In the genomic region with DNA sequence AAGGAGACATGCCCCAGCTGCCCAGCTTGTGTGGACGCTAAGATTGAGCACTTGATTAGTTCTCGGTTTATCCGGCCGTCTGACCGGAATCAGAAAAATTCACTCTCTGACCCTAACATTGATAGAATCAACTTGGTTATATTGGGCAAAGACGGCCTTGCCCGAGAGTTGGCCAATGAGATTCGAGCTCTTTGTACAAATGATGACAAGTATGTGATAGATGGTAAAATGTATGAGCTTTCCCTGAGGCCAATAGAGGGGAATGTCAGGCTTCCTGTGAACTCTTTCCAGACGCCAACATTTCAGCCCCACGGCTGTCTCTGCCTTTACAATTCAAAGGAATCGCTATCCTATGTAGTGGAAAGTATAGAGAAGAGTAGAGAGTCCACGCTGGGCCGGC, we compare ENCODE assay signal across 1 cellular context.
TF ChIP-seq lines count a peak whose summit lies in the region.

No MANE protein-coding gene starts in this region.

TF ChIP-seq in WTC11, 78 proteins besides CTCF, POLR2A, EP300 and RAD21 (continued from another document):
- TF ChIP-seq, protein P1, sequence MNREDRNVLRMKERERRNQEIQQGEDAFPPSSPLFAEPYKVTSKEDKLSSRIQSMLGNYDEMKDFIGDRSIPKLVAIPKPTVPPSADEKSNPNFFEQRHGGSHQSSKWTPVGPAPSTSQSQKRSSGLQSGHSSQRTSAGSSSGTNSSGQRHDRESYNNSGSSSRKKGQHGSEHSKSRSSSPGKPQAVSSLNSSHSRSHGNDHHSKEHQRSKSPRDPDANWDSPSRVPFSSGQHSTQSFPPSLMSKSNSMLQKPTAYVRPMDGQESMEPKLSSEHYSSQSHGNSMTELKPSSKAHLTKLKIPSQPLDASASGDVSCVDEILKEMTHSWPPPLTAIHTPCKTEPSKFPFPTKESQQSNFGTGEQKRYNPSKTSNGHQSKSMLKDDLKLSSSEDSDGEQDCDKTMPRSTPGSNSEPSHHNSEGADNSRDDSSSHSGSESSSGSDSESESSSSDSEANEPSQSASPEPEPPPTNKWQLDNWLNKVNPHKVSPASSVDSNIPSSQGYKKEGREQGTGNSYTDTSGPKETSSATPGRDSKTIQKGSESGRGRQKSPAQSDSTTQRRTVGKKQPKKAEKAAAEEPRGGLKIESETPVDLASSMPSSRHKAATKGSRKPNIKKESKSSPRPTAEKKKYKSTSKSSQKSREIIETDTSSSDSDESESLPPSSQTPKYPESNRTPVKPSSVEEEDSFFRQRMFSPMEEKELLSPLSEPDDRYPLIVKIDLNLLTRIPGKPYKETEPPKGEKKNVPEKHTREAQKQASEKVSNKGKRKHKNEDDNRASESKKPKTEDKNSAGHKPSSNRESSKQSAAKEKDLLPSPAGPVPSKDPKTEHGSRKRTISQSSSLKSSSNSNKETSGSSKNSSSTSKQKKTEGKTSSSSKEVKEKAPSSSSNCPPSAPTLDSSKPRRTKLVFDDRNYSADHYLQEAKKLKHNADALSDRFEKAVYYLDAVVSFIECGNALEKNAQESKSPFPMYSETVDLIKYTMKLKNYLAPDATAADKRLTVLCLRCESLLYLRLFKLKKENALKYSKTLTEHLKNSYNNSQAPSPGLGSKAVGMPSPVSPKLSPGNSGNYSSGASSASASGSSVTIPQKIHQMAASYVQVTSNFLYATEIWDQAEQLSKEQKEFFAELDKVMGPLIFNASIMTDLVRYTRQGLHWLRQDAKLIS (CRISPR knock-in tag; IDR thresholded peaks at IDR 0.05; ENCODE audit: borderline replicate concordance), result no peak
- TF ChIP-seq GABPB1 (CRISPR knock-in tag; IDR thresholded peaks at IDR 0.05) (no peak), MXD4 (CRISPR knock-in tag; IDR thresholded peaks at IDR 0.05; ENCODE audit: borderline replicate concordance) (no peak), FOXK1 (CRISPR knock-in tag; IDR thresholded peaks at IDR 0.05) (no peak), NR2C2 (CRISPR knock-in tag; IDR thresholded peaks at IDR 0.05) (no peak), NFE2L1 (CRISPR knock-in tag; IDR thresholded peaks at IDR 0.05) (no peak)
- TF ChIP-seq, protein P2, sequence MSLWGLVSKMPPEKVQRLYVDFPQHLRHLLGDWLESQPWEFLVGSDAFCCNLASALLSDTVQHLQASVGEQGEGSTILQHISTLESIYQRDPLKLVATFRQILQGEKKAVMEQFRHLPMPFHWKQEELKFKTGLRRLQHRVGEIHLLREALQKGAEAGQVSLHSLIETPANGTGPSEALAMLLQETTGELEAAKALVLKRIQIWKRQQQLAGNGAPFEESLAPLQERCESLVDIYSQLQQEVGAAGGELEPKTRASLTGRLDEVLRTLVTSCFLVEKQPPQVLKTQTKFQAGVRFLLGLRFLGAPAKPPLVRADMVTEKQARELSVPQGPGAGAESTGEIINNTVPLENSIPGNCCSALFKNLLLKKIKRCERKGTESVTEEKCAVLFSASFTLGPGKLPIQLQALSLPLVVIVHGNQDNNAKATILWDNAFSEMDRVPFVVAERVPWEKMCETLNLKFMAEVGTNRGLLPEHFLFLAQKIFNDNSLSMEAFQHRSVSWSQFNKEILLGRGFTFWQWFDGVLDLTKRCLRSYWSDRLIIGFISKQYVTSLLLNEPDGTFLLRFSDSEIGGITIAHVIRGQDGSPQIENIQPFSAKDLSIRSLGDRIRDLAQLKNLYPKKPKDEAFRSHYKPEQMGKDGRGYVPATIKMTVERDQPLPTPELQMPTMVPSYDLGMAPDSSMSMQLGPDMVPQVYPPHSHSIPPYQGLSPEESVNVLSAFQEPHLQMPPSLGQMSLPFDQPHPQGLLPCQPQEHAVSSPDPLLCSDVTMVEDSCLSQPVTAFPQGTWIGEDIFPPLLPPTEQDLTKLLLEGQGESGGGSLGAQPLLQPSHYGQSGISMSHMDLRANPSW (CRISPR knock-in tag; conservative IDR thresholded peaks at IDR 0.05; ENCODE audit: low read depth), result no peak
